In genomic region chr7:36262286-36262685, GRCh38 we compare ENCODE assay signal across 20 cellular contexts.
DNase-seq lines count a peak whose midpoint lies in the region; ATAC-seq and TF ChIP-seq lines count a peak whose summit lies in the region.
"Had no signal": no experiment of that assay in that cellular context is flagged by ENCODE, and none has a peak within 500 bp of the region (broad histone marks: within the 10 kb centered on the region; RNA-seq: fewer than 3 reads in every experiment).

No MANE protein-coding gene starts in this region.

- no peaks in the 10 kb centered on the region for H3K27me3 ChIP-seq in PC-3 (ENCODE audit: low read length)
- no peaks in the 10 kb centered on the region for H3K27me3 ChIP-seq in sigmoid colon
- H3K27me3 ChIP-seq: uterus had no signal

- DNase-seq in Calu3: no peak
- no peak for DNase-seq in PC-3
- peak; percentile 26 for DNase-seq in fibroblast of pulmonary artery (ENCODE audit: low read depth)
- no peak for DNase-seq in sigmoid colon
- DNase-seq in DMS153 (lab: John Stamatoyannopoulos, UW): no peak
- DNase-seq in activated CD4-positive, alpha-beta T cell treated with anti-CD3 and anti-CD28 coated beads, Interleukin-2, amount 50 U/mL, for 4 hours: no peak
- no peak for DNase-seq in NCI-H446 (lab: John Stamatoyannopoulos, UW)
- DNase-seq: activated naive CD4-positive, alpha-beta T cell treated with Interleukin-2 at 50 U/mL for 16 hours; activated T-cell treated with anti-CD3 and anti-CD28 coated beads for 4 hours; anterior cingulate cortex; cerebellar nuclear complex; hypothalamus; midbrain; NCI-H1092 treated with DMSO at 0.1 percent for 48 hours; NCI-H2171 treated with DMSO at 0.1 percent for 48 hours; stimulated activated CD4-positive, alpha-beta T cell treated with anti-CD3 and anti-CD28 coated beads, Interleukin-2, amount 100 ng/mL, for 48 hours; uterus had no signal

- TF ChIP-seq EP300 in sigmoid colon (IDR thresholded peaks at IDR 0.05): no peak

- H3K4me3 Mint-ChIP-seq in Calu3 (ENCODE audit: low read depth, unreplicated experiment): peak overlapping the region; percentile 38

- intact Hi-C loops in Calu3 (cut with micrococcal nuclease; ENCODE audit: unreplicated experiment) (no loop called here), PC-3 (cut with micrococcal nuclease) (loop anchor here (5.0 kb wide), 1 partner anchor 55 kb away; no protein-coding TSS in a partner anchor), sigmoid colon (cut with DNase I) (loop anchor here (5.0 kb wide), 1 partner anchor 105 kb away; no protein-coding TSS in a partner anchor)

- peaks cover 41% of the 10 kb centered on the region for H3K79me2 ChIP-seq in PC-3 (ENCODE audit: low read length)

- no peaks in the 10 kb centered on the region for H3K9me3 Mint-ChIP-seq in Calu3 (ENCODE audit: low read depth, unreplicated experiment)

- H3K4me1 ChIP-seq in PC-3 (ENCODE audit: insufficient read depth, low read length) (peaks cover 45% of the 10 kb centered on the region), sigmoid colon (peaks cover 0 to 93% (median 83%) of the 10 kb centered on the region in 4 donors)

- H3K9me3 ChIP-seq in PC-3 (ENCODE audit: low read length) (no peaks in the 10 kb centered on the region), sigmoid colon (no peaks in the 10 kb centered on the region)
- H3K9me3 ChIP-seq: HAP-1, uterus had no signal

- H3K27me3 Mint-ChIP-seq in Calu3 (ENCODE audit: unreplicated experiment): no peaks in the 10 kb centered on the region

- peak overlapping the region; percentile 62 for H3K4me2 ChIP-seq in PC-3 (ENCODE audit: low read length)
- H3K4me2 ChIP-seq: KMS-11 had no signal

- H3K4me3 ChIP-seq in PC-3 (ENCODE audit: low read length) (no peak overlapping the region), fibroblast of pulmonary artery (replicated peaks; ENCODE audit: low read depth, low read length) (no peak overlapping the region), sigmoid colon (no peak overlapping the region)
- H3K4me3 ChIP-seq: HAP-1, uterus had no signal

- H3K36me3 ChIP-seq in PC-3 (ENCODE audit: low read depth, low read length) (peaks cover 4% of the 10 kb centered on the region; the same call in 1 of the 2 replicates), sigmoid colon (no peaks in the 10 kb centered on the region)
- H3K36me3 ChIP-seq: HAP-1, uterus had no signal

- TF ChIP-seq CTCF in Calu3 (IDR thresholded peaks at IDR 0.05; ENCODE audit: unreplicated experiment): no peak
- no peak for TF ChIP-seq CTCF in PC-3 (conservative IDR thresholded peaks at IDR 0.05; ENCODE audit: low read depth, low read length)
- no peak for TF ChIP-seq CTCF in fibroblast of pulmonary artery (IDR thresholded peaks at IDR 0.05; ENCODE audit: low read length, missing control alignments)
- no peak for TF ChIP-seq CTCF in sigmoid colon (IDR thresholded peaks at IDR 0.05)

- no peak for ATAC-seq in PC-3
- no peak for ATAC-seq in HG03469 (IDR thresholded peaks at IDR 0.05; ENCODE audit: unreplicated experiment)

- H3K9me2 ChIP-seq in PC-3 (replicated peaks; ENCODE audit: low read length): no peaks in the 10 kb centered on the region

- peaks cover 4% of the 10 kb centered on the region for H3F3A ChIP-seq in PC-3 (ENCODE audit: low read length, unreplicated experiment)

- H3K27ac Mint-ChIP-seq in Calu3 (ENCODE audit: unreplicated experiment): peak overlapping the region; percentile 64

- no peak overlapping the region for H3K9ac ChIP-seq in PC-3 (ENCODE audit: low read length)
- H3K9ac ChIP-seq: KMS-11 had no signal

- POLR2A ChIA-PET in PC-3 (lab: Charles Lee; ENCODE audit: unreplicated experiment): no interaction called here

- BruUV-seq in Calu3 (replicated peaks; lab: Mats Ljungman, UMichigan) (no TSS peak), PC-3 (replicated peaks; lab: Mats Ljungman, UMichigan) (no TSS peak)

- H3K27ac ChIP-seq in PC-3 (ENCODE audit: low read length) (peak overlapping the region; percentile 82), sigmoid colon (peak overlapping the region in 3 of 4 donors; percentile 70 to 86 (median 77))
- H3K27ac ChIP-seq: KMS-11, uterus had no signal

- H3K36me3 Mint-ChIP-seq in Calu3 (ENCODE audit: insufficient read depth, unreplicated experiment): peaks cover 4% of the 10 kb centered on the region

- H3K4me1 Mint-ChIP-seq in Calu3 (ENCODE audit: low read depth, unreplicated experiment): peaks cover 81% of the 10 kb centered on the region

- H4K20me1 ChIP-seq in PC-3 (ENCODE audit: low read length): no peaks in the 10 kb centered on the region

- H2AFZ ChIP-seq in PC-3 (ENCODE audit: low read length): no peak overlapping the region

- CTCF ChIA-PET in Calu3 (lab: Charles Lee): interaction anchor here (0.7 kb wide), 1 partner anchor 29 kb away, joined by 3 read pairs; no protein-coding TSS in a partner anchor
- CTCF ChIA-PET in PC-3 (lab: Charles Lee): no interaction called here

- WGBS in sigmoid colon, 2 donors: 4 to 42% methylated on average over 1 of the region's 1 CpG

- TF ChIP-seq POLR2A in sigmoid colon (IDR thresholded peaks at IDR 0.05): no peak
